ENCODE assay signal across 19 cellular contexts in the genomic region with DNA sequence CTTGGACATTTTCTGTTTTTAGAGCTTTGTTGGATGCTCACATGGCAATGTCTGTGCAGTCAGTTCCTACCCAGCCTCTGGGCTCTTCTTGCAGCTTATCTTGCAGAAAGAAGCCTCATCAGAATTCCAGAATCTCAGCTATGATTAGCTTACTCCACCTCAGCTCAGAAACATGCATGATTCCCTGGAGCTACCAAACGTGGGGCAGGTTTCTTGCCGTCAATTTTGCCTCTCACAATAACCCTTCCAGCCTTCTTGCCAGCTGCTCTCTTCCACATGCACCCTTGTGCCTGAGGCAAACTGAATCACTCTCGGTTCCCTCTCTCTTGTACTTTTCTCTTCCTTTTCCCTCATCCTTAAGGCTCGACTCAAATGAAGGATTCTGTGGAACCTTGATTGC.
A peak's percentile ranks its signal among the peaks of the same experiment; 100 is the strongest.
DNase-seq lines count a peak whose midpoint lies in the region; ATAC-seq and TF ChIP-seq lines count a peak whose summit lies in the region.
"Had no signal": no experiment of that assay in that cellular context is flagged by ENCODE, and none has a peak within 500 bp of the region (broad histone marks: within the 10 kb centered on the region; RNA-seq: fewer than 3 reads in every experiment).

No MANE protein-coding gene starts in this region.

- H3K4me1 Mint-ChIP-seq in stimulated activated effector memory CD8-positive, alpha-beta T cell treated with anti-CD3 and anti-CD28 coated beads, Interleukin-12 subunit alpha, Interleukin-12 subunit beta, amount 100 ng/mL, for 72 hours, result peaks cover 16% of the 10 kb centered on the region
- H3K4me1 Mint-ChIP-seq: memory B cell had no signal

- DNase-seq in GM03348 (ENCODE audit: low spot score), result peak; percentile 48
- DNase-seq in adipocyte (ENCODE audit: low read depth), result peak; percentile 68
- DNase-seq in fibroblast of pulmonary artery (ENCODE audit: low read depth), result peak; percentile 55
- DNase-seq in stimulated activated effector memory CD8-positive, alpha-beta T cell treated with anti-CD3 and anti-CD28 coated beads, Interleukin-12 subunit alpha, Interleukin-12 subunit beta, amount 100 ng/mL, for 72 hours (ENCODE audit: low spot score in 2 of 2), result no peak
- DNase-seq in globus pallidus (ENCODE audit: low spot score), result no peak
- no peak for DNase-seq in SKM-1 treated with dmso at 0.1 percent for 144 hours (lab: John Stamatoyannopoulos, UW; ENCODE audit: unreplicated experiment)
- DNase-seq: activated effector memory CD4-positive, alpha-beta T cell treated with anti-CD3 and anti-CD28 coated beads, Interleukin-2, amount 50 U/mL, for 16 hours; CD4-positive, CD25-positive, alpha-beta regulatory T cell; effector memory CD8-positive, alpha-beta T cell; NCI-H526 treated with DMSO at 0.1 percent for 48 hours; PC-3; stimulated activated CD4-positive, alpha-beta T cell treated with anti-CD3 and anti-CD28 coated beads, Interleukin-1b, Interleukin-23, amount 100 ng/mL, for 48 hours; substantia nigra had no signal

- peaks cover 55% of the 10 kb centered on the region for H3K36me3 Mint-ChIP-seq in stimulated activated effector memory CD8-positive, alpha-beta T cell treated with anti-CD3 and anti-CD28 coated beads, Interleukin-12 subunit alpha, Interleukin-12 subunit beta, amount 100 ng/mL, for 72 hours

- H3K9me3 ChIP-seq in adipocyte (ENCODE audit: control insufficient read depth, low read length), result no peaks in the 10 kb centered on the region
- H3K9me3 ChIP-seq: gastroesophageal sphincter, right atrium auricular region had no signal

- peaks cover 40% of the 10 kb centered on the region for H3K4me1 ChIP-seq in adipocyte (ENCODE audit: control insufficient read depth, insufficient read depth, low read length)
- H3K4me1 ChIP-seq: right atrium auricular region had no signal

- H3K4me3 ChIP-seq in adipocyte (ENCODE audit: low read length) (no peak overlapping the region), fibroblast of pulmonary artery (replicated peaks; ENCODE audit: low read depth, low read length) (no peak overlapping the region)
- H3K4me3 ChIP-seq: cardiac muscle cell, gastroesophageal sphincter, right atrium auricular region had no signal

- peak overlapping the region; percentile 2 for H3K27ac Mint-ChIP-seq in stimulated activated effector memory CD8-positive, alpha-beta T cell treated with anti-CD3 and anti-CD28 coated beads, Interleukin-12 subunit alpha, Interleukin-12 subunit beta, amount 100 ng/mL, for 72 hours
- H3K27ac Mint-ChIP-seq: CD4-positive, CD25-positive, alpha-beta regulatory T cell; memory B cell had no signal

- no peak overlapping the region for H3K4me3 Mint-ChIP-seq in stimulated activated effector memory CD8-positive, alpha-beta T cell treated with anti-CD3 and anti-CD28 coated beads, Interleukin-12 subunit alpha, Interleukin-12 subunit beta, amount 100 ng/mL, for 72 hours
- H3K4me3 Mint-ChIP-seq: CD4-positive, CD25-positive, alpha-beta regulatory T cell; effector memory CD8-positive, alpha-beta T cell; memory B cell had no signal

- no peak for TF ChIP-seq CTCF in fibroblast of pulmonary artery (IDR thresholded peaks at IDR 0.05; ENCODE audit: low read length, missing control alignments)

- ATAC-seq in stimulated activated effector memory CD8-positive, alpha-beta T cell treated with anti-CD3 and anti-CD28 coated beads, Interleukin-12 subunit alpha, Interleukin-12 subunit beta, amount 100 ng/mL, for 72 hours, result no peak
- ATAC-seq in GM21825 (IDR thresholded peaks at IDR 0.05; ENCODE audit: unreplicated experiment), result no peak
- ATAC-seq: effector memory CD8-positive, alpha-beta T cell; gastroesophageal sphincter; HCT116; PC-3 had no signal

- H3K27me3 ChIP-seq in adipocyte (replicated peaks; ENCODE audit: control insufficient read depth, insufficient read depth, low read length), result no peaks in the 10 kb centered on the region
- H3K27me3 ChIP-seq: cardiac muscle cell, gastroesophageal sphincter, right atrium auricular region had no signal

- no peak overlapping the region for H3K9ac ChIP-seq in adipocyte (ENCODE audit: low read length)

- no peaks in the 10 kb centered on the region for H3K9me3 Mint-ChIP-seq in stimulated activated effector memory CD8-positive, alpha-beta T cell treated with anti-CD3 and anti-CD28 coated beads, Interleukin-12 subunit alpha, Interleukin-12 subunit beta, amount 100 ng/mL, for 72 hours
- H3K9me3 Mint-ChIP-seq: CD4-positive, CD25-positive, alpha-beta regulatory T cell; effector memory CD8-positive, alpha-beta T cell; memory B cell had no signal

- no peaks in the 10 kb centered on the region for H3K36me3 ChIP-seq in adipocyte (ENCODE audit: control insufficient read depth, insufficient read depth, low read length, severe bottlenecking)
- H3K36me3 ChIP-seq: cardiac muscle cell had no signal

Comparison
In these comparisons a context has a peak if more than half of its experiments do, and no peak if none do; other contexts are left out.
1. DNase-seq: peak in GM03348 (single experiment), adipocyte (single experiment) and fibroblast of pulmonary artery (single experiment); none in stimulated activated effector memory CD8-positive, alpha-beta T cell treated with anti-CD3 and anti-CD28 coated beads, Interleukin-12 subunit alpha, Interleukin-12 subunit beta, amount 100 ng/mL, for 72 hours (0 of 2), globus pallidus (single experiment) and SKM-1 treated with dmso at 0.1 percent for 144 hours (single experiment).